In genomic region chr18:63320041-63320689, GRCh38 we compare ENCODE assay signal across 8 cellular contexts. TPM values are rescaled to one million over a fixed set of nuclear protein-coding genes. Genes with fewer than 3 reads are reported as not detected.
DNase-seq lines count a peak whose midpoint lies in the region; ATAC-seq lines count a peak whose summit lies in the region.

No MANE protein-coding gene starts in this region.

- POLR2A ChIA-PET in activated CD4-positive, alpha-beta memory T cell treated with anti-CD3 and anti-CD28 coated beads, Interleukin-2, amount 10 ng/mL, durations not matched to agents 7 days and 5 days (lab: Charles Lee) = interaction anchor here (0.6 to 4.2 kb wide), 16 partner anchors 10 to 303 kb away, joined by 3 to 112 read pairs (median 13); partner anchors contain the start of gene VPS4B

- peaks cover 26% of the 10 kb centered on the region for H3K4me1 Mint-ChIP-seq in activated CD4-positive, alpha-beta memory T cell treated with anti-CD3 and anti-CD28 coated beads, Interleukin-2, amount 10 ng/mL, durations not matched to agents 7 days and 5 days

- H3K9ac ChIP-seq in BLaER1 = peak overlapping the region; percentile 97

- peak overlapping the region; percentile 92 for H3K4me3 Mint-ChIP-seq in activated CD4-positive, alpha-beta memory T cell treated with anti-CD3 and anti-CD28 coated beads, Interleukin-2, amount 10 ng/mL, durations not matched to agents 7 days and 5 days

- peaks cover 36% of the 10 kb centered on the region for H4K20me1 ChIP-seq in BLaER1

- DNase-seq in GM19240 (ENCODE audit: insufficient read length, low spot score) (peak; percentile 69), NCI-H748 treated with DMSO at 0.1 percent for 48 hours (lab: John Stamatoyannopoulos, UW) (peak; percentile 70), lung microvascular endothelial cell (ENCODE audit: low read depth in 2 of 2) (peak; percentile 80 to 82)
- peak; percentile 87 for DNase-seq in activated CD4-positive, alpha-beta memory T cell treated with anti-CD3 and anti-CD28 coated beads, Interleukin-2, amount 10 ng/mL, durations not matched to agents 7 days and 5 days
- DNase-seq in stimulated activated CD8-positive, alpha-beta memory T cell treated with anti-CD3 and anti-CD28 coated beads, Interleukin-12 subunit alpha, Interleukin-12 subunit beta, amount 100 ng/mL, for 1 hour (ENCODE audit: low read depth) = peak; percentile 71

- H3K36me3 ChIP-seq in BLaER1 (no peaks in the 10 kb centered on the region), ectodermal cell (ENCODE audit: control insufficient read depth, insufficient read depth, low read length) (no peaks in the 10 kb centered on the region)

- peak overlapping the region; percentile 92 for H3K4me3 ChIP-seq in BLaER1
- peak overlapping the region; percentile 56 for H3K4me3 ChIP-seq in ectodermal cell (ENCODE audit: insufficient read depth, low read depth, low read length)

- CTCF ChIA-PET in activated CD4-positive, alpha-beta memory T cell treated with anti-CD3 and anti-CD28 coated beads, Interleukin-2, amount 10 ng/mL, durations not matched to agents 7 days and 5 days (lab: Charles Lee) = interaction anchor here (1.2 to 3.7 kb wide), 9 partner anchors 19 to 218 kb away, joined by 3 to 58 read pairs (median 30); no protein-coding TSS in a partner anchor

- H3K27me3 ChIP-seq in BLaER1 (no peaks in the 10 kb centered on the region), ectodermal cell (ENCODE audit: control insufficient read depth, insufficient read depth, low read length, poor library complexity, severe bottlenecking) (peaks cover 44% of the 10 kb centered on the region)

- peak; percentile 52 for ATAC-seq in HG03442 (IDR thresholded peaks at IDR 0.05; ENCODE audit: unreplicated experiment)

- WGBS in ectodermal cell, 2 experiments = 1% methylated on average over 94 of the region's 94 CpGs

- no peaks in the 10 kb centered on the region for H3K9me3 Mint-ChIP-seq in activated CD4-positive, alpha-beta memory T cell treated with anti-CD3 and anti-CD28 coated beads, Interleukin-2, amount 10 ng/mL, durations not matched to agents 7 days and 5 days

- peak overlapping the region; percentile 97 for H3K27ac ChIP-seq in BLaER1
- no peak overlapping the region for H3K27ac ChIP-seq in ectodermal cell (ENCODE audit: insufficient read depth, low read depth, low read length, poor library complexity, severe bottlenecking)

- H3K9me3 ChIP-seq in BLaER1 (no peaks in the 10 kb centered on the region), ectodermal cell (ENCODE audit: control insufficient read depth, low read length) (no peaks in the 10 kb centered on the region)

- no peaks in the 10 kb centered on the region for H3K27me3 Mint-ChIP-seq in activated CD4-positive, alpha-beta memory T cell treated with anti-CD3 and anti-CD28 coated beads, Interleukin-2, amount 10 ng/mL, durations not matched to agents 7 days and 5 days

- peaks cover 41% of the 10 kb centered on the region for H3K36me3 Mint-ChIP-seq in activated CD4-positive, alpha-beta memory T cell treated with anti-CD3 and anti-CD28 coated beads, Interleukin-2, amount 10 ng/mL, durations not matched to agents 7 days and 5 days (ENCODE audit: low read depth)

- peak overlapping the region; percentile 97 for H3K4me2 ChIP-seq in BLaER1

- peak overlapping the region; percentile 67 for H3K27ac Mint-ChIP-seq in activated CD4-positive, alpha-beta memory T cell treated with anti-CD3 and anti-CD28 coated beads, Interleukin-2, amount 10 ng/mL, durations not matched to agents 7 days and 5 days

- H3K4me1 ChIP-seq in BLaER1 (peaks cover 39% of the 10 kb centered on the region), ectodermal cell (ENCODE audit: control insufficient read depth, insufficient read depth, low read length) (peaks cover 9% of the 10 kb centered on the region)

RNA-seq across cellular contexts. Expression of gene BCL2, which starts 0.6 kb away (rescaled TPM):
- total RNA-seq in activated CD4-positive, alpha-beta memory T cell treated with anti-CD3 and anti-CD28 coated beads, Interleukin-2, amount 10 ng/mL, durations not matched to agents 7 days and 5 days = 100 to 1,000 TPM; 102 to 109 TPM
- 2.9 TPM for polyA plus RNA-seq in ectodermal cell (2013, experiment 1 of 4)
- polyA plus RNA-seq in ectodermal cell (2013, experiment 2 of 4) = 3.2 TPM
- polyA plus RNA-seq in ectodermal cell (2013, experiment 3 of 4) = 3.4 TPM
- polyA plus RNA-seq in ectodermal cell (2013, experiment 4 of 4) = 3.2 TPM
- total RNA-seq in lung microvascular endothelial cell = 0.87 and 1.6 TPM in 2 replicates

RNA-seq across cellular contexts. Expression of gene KDSR, which starts 46.8 kb away (rescaled TPM):
- 10 to 100 TPM; 60.9 to 66.4 TPM for total RNA-seq in activated CD4-positive, alpha-beta memory T cell treated with anti-CD3 and anti-CD28 coated beads, Interleukin-2, amount 10 ng/mL, durations not matched to agents 7 days and 5 days
- 31.2 TPM for polyA plus RNA-seq in ectodermal cell (2013, experiment 1 of 4)
- 31.5 TPM for polyA plus RNA-seq in ectodermal cell (2013, experiment 2 of 4)
- polyA plus RNA-seq in ectodermal cell (2013, experiment 3 of 4) = 30.9 TPM
- polyA plus RNA-seq in ectodermal cell (2013, experiment 4 of 4) = 34.1 TPM
- 10.7 and 17.7 TPM in 2 replicates for total RNA-seq in lung microvascular endothelial cell

Comparison
In these comparisons a context has a peak if more than half of its experiments do, and no peak if none do; other contexts are left out.
1. RNA of gene BCL2, which starts 0.6 kb away (total RNA-seq): 102 to 109 TPM in activated CD4-positive, alpha-beta memory T cell treated with anti-CD3 and anti-CD28 coated beads, Interleukin-2, amount 10 ng/mL, durations not matched to agents 7 days and 5 days; 0.87 to 1.6 TPM in lung microvascular endothelial cell; every median in the first group is over 10 times any median in the second.
2. Peak in every context shown above with its lines, with median percentiles within 50 percentile points of each other: DNase-seq.